In the genomic region with DNA sequence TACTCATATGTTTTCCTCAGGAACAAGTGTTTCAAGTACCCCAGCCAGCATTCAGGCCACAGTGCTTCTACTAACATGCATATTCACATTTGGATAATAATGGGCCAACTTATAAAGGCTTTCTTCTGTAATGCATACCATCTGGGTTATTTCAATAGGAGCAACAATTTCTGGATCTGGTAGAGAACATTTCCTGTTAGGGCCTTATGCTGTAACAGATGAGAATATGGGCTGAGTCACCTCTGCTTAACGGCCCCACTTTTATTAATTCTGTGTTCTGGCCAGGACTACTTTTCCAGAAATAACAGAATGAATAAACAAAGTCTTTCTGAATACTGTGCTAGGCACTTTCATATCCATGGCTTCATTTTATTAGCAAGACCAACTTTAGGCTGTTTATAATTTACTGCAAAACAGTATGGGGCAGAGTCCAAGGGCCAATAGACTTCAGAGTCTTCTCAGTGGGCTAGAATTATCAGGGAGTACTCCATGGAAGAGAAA, we compare ENCODE assay signal across 11 cellular contexts. TPM values are rescaled to one million over a fixed set of nuclear protein-coding genes. Genes with fewer than 3 reads are reported as not detected.
A peak's percentile ranks its signal among the peaks of the same experiment; 100 is the strongest.
DNase-seq lines count a peak whose midpoint lies in the region; ATAC-seq, FAIRE-seq and TF ChIP-seq lines count a peak whose summit lies in the region.
"Had no signal": no experiment of that assay in that cellular context is flagged by ENCODE, and none has a peak within 500 bp of the region (broad histone marks: within the 10 kb centered on the region; RNA-seq: fewer than 3 reads in every experiment).

No MANE protein-coding gene starts in this region.

- no peak overlapping the region for H3K18ac ChIP-seq in mesendoderm (ENCODE audit: low read length)

- ATAC-seq in SK-N-SH treated with all-trans-retinoic acid at 6 μM for 48 hours (peak; percentile 91), gastroesophageal sphincter (peak; percentile 77), HG02798 (IDR thresholded peaks at IDR 0.05; ENCODE audit: poor library complexity, unreplicated experiment) (no peak)

- DNase-seq in H54 (ENCODE audit: insufficient read length, low spot score) (peak; percentile 16), smooth muscle cell (lab: John Stamatoyannopoulos, UW; ENCODE audit: unreplicated experiment) (no peak), lower leg skin (ENCODE audit: low spot score in 2 of 2) (no peak), HK-2 (ENCODE audit: unreplicated experiment) (no peak), mesendoderm (no peak)
- DNase-seq: naive B cell, NCI-H1092 had no signal

- no peak overlapping the region for H2AFZ ChIP-seq in smooth muscle cell (ENCODE audit: low read depth)

- no peak overlapping the region for H2BK5ac ChIP-seq in mesendoderm (ENCODE audit: low read length)

- no peak for FAIRE-seq in H54 (lab: Jason Lieb, UNC)
- FAIRE-seq: TTC549 had no signal

- H2BK120ac ChIP-seq in mesendoderm (ENCODE audit: low read depth, low read length): no peak overlapping the region

- 0% methylated on average over 1 of the region's 1 CpG for WGBS in gastroesophageal sphincter (ENCODE audit: low coverage in 1 of 2), 2 donors
- WGBS in smooth muscle cell (ENCODE audit: low lambda C conversion rate): 0% methylated on average over 1 of the region's 1 CpG
- 0 to 3% methylated on average over 1 of the region's 1 CpG for WGBS in lower leg skin, 2 donors
- WGBS in mesendoderm (ENCODE audit: extremely low coverage, insufficient coverage, low lambda C conversion rate): no CpG with 5 or more reads among the region's 1 CpG

- no peak overlapping the region for H4K8ac ChIP-seq in mesendoderm (ENCODE audit: low read depth, low read length)

- H4K5ac ChIP-seq in mesendoderm (ENCODE audit: low read length): no peak overlapping the region

- H3K27ac ChIP-seq in gastroesophageal sphincter (peak overlapping the region; percentile 76 to 84 (median 78)), smooth muscle cell (ENCODE audit: low read depth) (peak overlapping the region; percentile 94), mesendoderm (ENCODE audit: low read depth, low read length) (no peak overlapping the region)

- H3K79me1 ChIP-seq in mesendoderm (ENCODE audit: low read length): no peaks in the 10 kb centered on the region

- no peak overlapping the region for H3K4me3 ChIP-seq in gastroesophageal sphincter
- no peak overlapping the region for H3K4me3 ChIP-seq in smooth muscle cell
- no peak overlapping the region for H3K4me3 ChIP-seq in lower leg skin (ENCODE audit: low read depth, poor library complexity, severe bottlenecking)
- no peak overlapping the region for H3K4me3 ChIP-seq in mesendoderm (ENCODE audit: low read length)

- H3K27me3 ChIP-seq in gastroesophageal sphincter (no peaks in the 10 kb centered on the region), smooth muscle cell (ENCODE audit: low read depth) (no peaks in the 10 kb centered on the region), mesendoderm (ENCODE audit: insufficient read depth, low read length, poor library complexity) (no peaks in the 10 kb centered on the region)

- TF ChIP-seq POLR2A in H54 (IDR thresholded peaks at IDR 0.05; ENCODE audit: low read depth, low read length) (no peak), gastroesophageal sphincter (IDR thresholded peaks at IDR 0.05) (no peak), lower leg skin (IDR thresholded peaks at IDR 0.05) (no peak)

- H3K4ac ChIP-seq in mesendoderm (ENCODE audit: low read depth, low read length): no peak overlapping the region

- H3K4me2 ChIP-seq in smooth muscle cell (peak overlapping the region; percentile 76), mesendoderm (ENCODE audit: low read length) (no peak overlapping the region)

- H3K36me3 ChIP-seq in gastroesophageal sphincter: no peaks in the 10 kb centered on the region
- H3K36me3 ChIP-seq in smooth muscle cell (ENCODE audit: low read depth): no peaks in the 10 kb centered on the region
- H3K36me3 ChIP-seq in mesendoderm (ENCODE audit: control insufficient read depth, insufficient read depth, low read length): no peaks in the 10 kb centered on the region

- H4K20me1 ChIP-seq in smooth muscle cell (ENCODE audit: low read depth): no peaks in the 10 kb centered on the region

- intact Hi-C loops in lower leg skin (cut with DNase I; ENCODE audit: low total_unique reads): no loop called here

- TF ChIP-seq CTCF in gastroesophageal sphincter (IDR thresholded peaks at IDR 0.05) (no peak), smooth muscle cell (IDR thresholded peaks at IDR 0.05; ENCODE audit: borderline replicate concordance, insufficient read depth, poor library complexity, severe bottlenecking) (no peak), lower leg skin (IDR thresholded peaks at IDR 0.05) (no peak)

- no peak overlapping the region for H3K23ac ChIP-seq in mesendoderm (ENCODE audit: low read length)

- H3K9ac ChIP-seq in smooth muscle cell (ENCODE audit: low read depth) (peak overlapping the region; percentile 69), mesendoderm (ENCODE audit: low read length) (no peak overlapping the region)

- no peak overlapping the region for H3K56ac ChIP-seq in mesendoderm (ENCODE audit: low read length)

- TF ChIP-seq EP300 in gastroesophageal sphincter (IDR thresholded peaks at IDR 0.05): no peak

- H2BK15ac ChIP-seq in mesendoderm (replicated peaks; ENCODE audit: low read depth): no peak overlapping the region

- H3K9me3 ChIP-seq in gastroesophageal sphincter (no peaks in the 10 kb centered on the region), smooth muscle cell (replicated peaks; ENCODE audit: low read depth) (no peaks in the 10 kb centered on the region)

- H3K4me1 ChIP-seq in gastroesophageal sphincter (peaks cover 0 to 50% (median 18%) of the 10 kb centered on the region in 3 donors), smooth muscle cell (ENCODE audit: low read depth) (peaks cover 30% of the 10 kb centered on the region), mesendoderm (ENCODE audit: control insufficient read depth, low read depth, low read length) (peaks cover 2% of the 10 kb centered on the region)

- H3K79me2 ChIP-seq in smooth muscle cell (ENCODE audit: low read depth) (no peaks in the 10 kb centered on the region), mesendoderm (ENCODE audit: control insufficient read depth, insufficient read depth, low read length) (no peaks in the 10 kb centered on the region)

- peaks cover 35% of the 10 kb centered on the region for H3F3A ChIP-seq in smooth muscle cell (ENCODE audit: low read depth)

- H2AK5ac ChIP-seq in mesendoderm (ENCODE audit: low read length): no peak overlapping the region

TF ChIP-seq in SK-N-SH treated with all-trans-retinoic acid at 6 μM for 48 hours, 23 proteins besides CTCF, POLR2A, EP300 and RAD21:
- peak; percentile 74 for TF ChIP-seq ISL1 (CRISPR knock-in tag; IDR thresholded peaks at IDR 0.05)
- TF ChIP-seq ESRRG (CRISPR knock-in tag; IDR thresholded peaks at IDR 0.05): no peak
TF ChIP-seq in SK-N-SH treated with all-trans-retinoic acid at 6 μM for 48 hours: peak in this region for 1.

RNA-seq across cellular contexts. Expression of a gene that starts 7.9 kb away (rescaled TPM):
- 10 to 100 TPM; 10.8 to 21.9 (median 17.0) TPM for total RNA-seq in gastroesophageal sphincter
- total RNA-seq in smooth muscle cell: 60.9 and 69.7 TPM in 2 replicates
- polyA plus RNA-seq in smooth muscle cell: 22.4 and 27.4 TPM in 2 replicates
- 1 to 10 TPM; 6.7 to 9.3 (median 8.8) TPM for total RNA-seq in lower leg skin
- polyA plus RNA-seq in mesendoderm (2013, experiment 1 of 2): 9.5 TPM
- 9.3 TPM for polyA plus RNA-seq in mesendoderm (2013, experiment 2 of 2)
